In the genomic region with DNA sequence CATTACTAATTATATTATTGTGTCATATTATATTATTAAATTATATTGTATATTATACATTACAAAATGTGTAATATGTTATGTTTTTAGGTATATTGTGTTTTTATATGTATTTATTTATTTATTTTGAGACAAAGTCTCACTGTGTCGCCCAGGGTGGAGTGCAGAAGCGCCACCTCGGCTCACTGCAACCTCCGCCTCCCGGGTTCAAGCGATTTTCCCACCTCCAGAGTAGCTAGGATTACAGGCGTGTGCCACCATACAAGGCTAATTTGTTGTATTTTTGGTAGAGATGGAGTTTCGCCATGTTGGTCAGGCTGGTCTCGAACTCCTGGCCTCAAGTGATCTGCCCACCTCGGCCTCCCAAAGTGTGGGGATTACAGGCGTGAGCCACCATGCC, we compare ENCODE assay signal across 7 cellular contexts. TPM values are rescaled to one million over a fixed set of nuclear protein-coding genes. Genes with fewer than 3 reads are reported as not detected.
"Had no signal": no experiment of that assay in that cellular context is flagged by ENCODE, and none has a peak within 500 bp of the region (broad histone marks: within the 10 kb centered on the region; RNA-seq: fewer than 3 reads in every experiment).

No MANE protein-coding gene starts in this region.

RNA-seq across cellular contexts. Expression of gene GRIP2, which starts 24.6 kb away (rescaled TPM):
- total RNA-seq: activated naive CD4-positive, alpha-beta T cell treated with anti-CD3 and anti-CD28 coated beads for 36 hours; activated naive CD4-positive, alpha-beta T cell treated with anti-CD3 and anti-CD28 coated beads, Interleukin-2, amount 50 U/mL, for 72 hours; activated naive CD8-positive, alpha-beta T cell treated with anti-CD3 and anti-CD28 coated beads for 36 hours; activated naive CD8-positive, alpha-beta T cell treated with anti-CD3 and anti-CD28 coated beads, Interleukin-2, amount 10 ng/mL, durations not matched to agents 7 days and 5 days; activated T-cell treated with anti-CD3 and anti-CD28 coated beads, Interleukin-2, amount 50 U/mL, for 4 hours; activated T-helper 1 cell treated with anti-CD3 and anti-CD28 coated beads, Interleukin-12 subunit alpha, Interleukin-12 subunit beta, Interleukin-2, Interleukin-4 antibody, amounts not matched to agents 30 ng/mL and 10 ng/mL and 1 ng/mL, durations not matched to agents 14 hours and 24 hours and 36 hours; activated T-helper 2 cell treated with anti-CD3 and anti-CD28 coated beads, Interferon-gamma antibody, Interleukin-2, Interleukin-4, amounts not matched to agents 10 μg/mL and 5 μg/mL and 100 μg/mL, durations not matched to agents 14 hours and 24 hours and 36 hours had no signal
